In the genomic region with DNA sequence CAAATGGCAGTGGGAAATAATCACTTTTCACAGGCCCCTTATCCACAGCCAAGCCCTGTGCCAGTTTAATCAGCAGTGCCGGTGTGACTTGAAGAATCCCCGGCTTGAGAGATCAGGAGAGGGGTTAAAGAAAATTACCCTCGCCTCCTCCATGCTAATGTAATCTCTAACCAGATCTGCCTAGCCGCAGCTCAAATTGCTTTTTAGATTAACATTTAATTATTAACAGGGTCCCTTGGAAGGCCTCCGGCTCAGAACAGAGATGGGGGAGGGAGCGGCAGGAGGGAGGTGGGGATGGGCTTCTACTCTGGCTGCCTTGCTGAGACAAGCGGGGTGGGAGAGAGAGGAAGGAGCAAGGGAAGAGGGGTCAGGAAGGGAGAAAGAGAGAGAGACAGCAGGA, we compare ENCODE assay signal across 1 cellular context.
TF ChIP-seq lines count a peak whose summit lies in the region.

No MANE protein-coding gene starts in this region.

TF ChIP-seq in H1, 55 proteins besides CTCF, POLR2A, EP300 and RAD21:
- TF ChIP-seq JUN (IDR thresholded peaks at IDR 0.05; ENCODE audit: low read depth, low read length), result no peak
- no peak for TF ChIP-seq JUND (IDR thresholded peaks at IDR 0.05; ENCODE audit: low read length)
- TF ChIP-seq SUZ12 (IDR thresholded peaks at IDR 0.05; ENCODE audit: low read length), result no peak
- no peak for TF ChIP-seq RBBP5 (IDR thresholded peaks at IDR 0.05; ENCODE audit: borderline replicate concordance, low read depth, low read length)
- no peak for TF ChIP-seq POU5F1 (IDR thresholded peaks at IDR 0.05; ENCODE audit: low read depth, low read length)
- TF ChIP-seq NANOG (IDR thresholded peaks at IDR 0.05; ENCODE audit: insufficient read depth, low read depth, low read length, poor library complexity, severe bottlenecking), result no peak
- TF ChIP-seq RXRA (IDR thresholded peaks at IDR 0.05; ENCODE audit: insufficient read depth, low read depth, low read length), result no peak
- no peak for TF ChIP-seq CBX5 (IDR thresholded peaks at IDR 0.05; ENCODE audit: low read depth, low read length)
- no peak for TF ChIP-seq KDM5A (IDR thresholded peaks at IDR 0.05; ENCODE audit: low read length)
- no peak for TF ChIP-seq SRF (IDR thresholded peaks at IDR 0.05; ENCODE audit: low read depth, low read length)
- TF ChIP-seq ZNF274 (IDR thresholded peaks at IDR 0.05; ENCODE audit: borderline replicate concordance, extremely low read depth, low read length), result no peak
- no peak for TF ChIP-seq YY1 (IDR thresholded peaks at IDR 0.05; ENCODE audit: low read depth, low read length)
- TF ChIP-seq NRF1 (IDR thresholded peaks at IDR 0.05; ENCODE audit: low read depth, low read length), result no peak
